Comparison of ENCODE assay signal across 19 cellular contexts in the genomic region with DNA sequence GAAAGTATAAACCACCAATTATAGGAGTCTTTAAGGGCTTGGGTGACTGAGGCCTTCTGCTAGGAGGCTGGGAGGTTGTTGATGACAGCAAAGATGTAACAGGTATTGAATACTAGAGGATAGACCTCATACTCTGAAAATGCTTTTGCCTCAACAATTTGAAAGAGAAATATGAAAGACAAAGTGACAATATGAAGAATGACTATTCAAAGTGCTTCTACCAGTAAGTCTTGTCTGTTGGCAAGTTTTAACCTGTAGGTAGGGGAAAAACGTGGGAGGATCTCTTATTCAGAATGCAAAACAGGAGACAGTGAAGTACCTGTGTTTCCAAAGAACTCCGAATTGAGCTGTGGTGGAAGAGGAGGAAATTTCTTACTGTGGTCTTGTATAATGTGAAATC. TPM values are rescaled to one million over a fixed set of nuclear protein-coding genes. Genes with fewer than 3 reads are reported as not detected.
A peak's percentile ranks its signal among the peaks of the same experiment; 100 is the strongest.
DNase-seq lines count a peak whose midpoint lies in the region; ATAC-seq, FAIRE-seq and TF ChIP-seq lines count a peak whose summit lies in the region.
"Had no signal": no experiment of that assay in that cellular context is flagged by ENCODE, and none has a peak within 500 bp of the region (broad histone marks: within the 10 kb centered on the region; RNA-seq: fewer than 3 reads in every experiment).

No MANE protein-coding gene starts in this region.

- H4K20me1 ChIP-seq in GM12878 (ENCODE audit: control insufficient read depth, insufficient read depth) = no peaks in the 10 kb centered on the region

- peak; percentile 49 to 63 for ATAC-seq in activated T-cell treated with anti-CD3 and anti-CD28 coated beads, Interleukin-2, amount 50 U/mL, for 72 hours (replicated peaks in 1 of 2)
- ATAC-seq in GM12878 = peak; percentile 43
- ATAC-seq in HG03159 (IDR thresholded peaks at IDR 0.05; ENCODE audit: unreplicated experiment) = no peak

- CTCF ChIA-PET in GM12878 (lab: Yijun Ruan, JAX) = interaction anchor here (0.6 to 1.9 kb wide), 6 partner anchors 15 to 368 kb away, joined by 3 to 6 read pairs (median 4); no protein-coding TSS in a partner anchor

- H3K27me3 ChIP-seq in GM12878 (replicated peaks in 1 of 2; ENCODE audit: control insufficient read depth in 2 of 2, insufficient read depth in 2 of 2, low read length in 1 of 2) = no peaks in the 10 kb centered on the region
- H3K27me3 ChIP-seq in skeletal muscle tissue (ENCODE audit: control insufficient read depth in 3 of 3, insufficient read depth in 3 of 3, low read length in 3 of 3) = no peaks in the 10 kb centered on the region
- H3K27me3 ChIP-seq: stomach, uterus had no signal

- FAIRE-seq in GM19239 (lab: Jason Lieb, UNC) (peak; percentile 14), GM12878 (lab: Jason Lieb, UNC) (no peak)

- in situ Hi-C loops in GM12878 (cut with MboI) = no loop called here

- H3K9me3 ChIP-seq in GM12878 (replicated peaks; ENCODE audit: control insufficient read depth, insufficient read depth, low read length) (no peaks in the 10 kb centered on the region), skeletal muscle tissue (ENCODE audit: control insufficient read depth in 3 of 3, low read length in 3 of 3) (no peaks in the 10 kb centered on the region)
- H3K9me3 ChIP-seq: stomach, uterus had no signal

- TSS peak; percentile 12 for BruUV-seq in GM12878 (replicated peaks; lab: Mats Ljungman, UMichigan)

- POLR2A ChIA-PET in GM12878 (lab: Charles Lee) = interaction anchor here (1.0 kb wide), 1 partner anchor 23 kb away, joined by 3 read pairs; no protein-coding TSS in a partner anchor

- no peak for TF ChIP-seq EP300 in GM12878 (IDR thresholded peaks at IDR 0.05; ENCODE audit: borderline replicate concordance in 1 of 2, control insufficient read depth in 1 of 2, low read depth in 2 of 2, low read length in 2 of 2)

- no peak overlapping the region for H3K9ac ChIP-seq in GM12878 (ENCODE audit: control insufficient read depth, insufficient read depth, low read length)
- no peak overlapping the region for H3K9ac ChIP-seq in skeletal muscle tissue (ENCODE audit: low read depth in 1 of 3, low read length in 3 of 3)
- H3K9ac ChIP-seq: KMS-11, parathyroid adenoma had no signal

- no peak overlapping the region for H2AFZ ChIP-seq in GM12878 (ENCODE audit: control insufficient read depth, low read depth, low read length)
- H2AFZ ChIP-seq: parathyroid adenoma had no signal

- peak overlapping the region; percentile 35 to 62 for H3K4me3 Mint-ChIP-seq in activated T-cell treated with anti-CD3 and anti-CD28 coated beads, Interleukin-2, amount 50 U/mL, for 72 hours

- no peak for TF ChIP-seq CTCF in GM12878 (IDR thresholded peaks at IDR 0.05 in 2 of 3, conservative IDR thresholded peaks at IDR 0.05 in 1 of 3; ENCODE audit: control insufficient read depth in 2 of 3, extremely low read depth in 1 of 3, insufficient read depth in 1 of 3, low read depth in 3 of 3, low read length in 3 of 3)

- H3K4me1 ChIP-seq in GM12878 (ENCODE audit: control insufficient read depth, insufficient read depth, low read length) (peaks cover 6% of the 10 kb centered on the region; the same call in 1 of the 2 replicates), skeletal muscle tissue (ENCODE audit: control insufficient read depth in 3 of 3, insufficient read depth in 3 of 3, low read length in 3 of 3) (peaks cover 47 to 63% (median 56%) of the 10 kb centered on the region in 3 donors)

- DNase-seq in activated T-cell treated with anti-CD3 and anti-CD28 coated beads, Interleukin-2, amount 50 U/mL, for 72 hours = no peak
- DNase-seq in activated T-cell treated with anti-CD3 and anti-CD28 coated beads for 4 hours (no peak), GM19239 (ENCODE audit: insufficient read length, low spot score) (no peak), GM12878 (ENCODE audit: low read depth, low spot score) (no peak), erythroblast (lab: John Stamatoyannopoulos, UW) (no peak), NCI-H2196 treated with DMSO at 0.1 percent for 48 hours (lab: John Stamatoyannopoulos, UW; ENCODE audit: unreplicated experiment) (no peak)
- DNase-seq: activated CD4-positive, alpha-beta T cell treated with anti-CD3 and anti-CD28 coated beads, Interleukin-2, amount 50 U/mL, for 1 hour; Calu3; GDM1; NCI-H1105 treated with DMSO at 0.1 percent for 48 hours; NCI-H226; SHP77 treated with DMSO at 0.1 percent for 48 hours; stomach; T-helper 9 cell; uterus had no signal

- no peak overlapping the region for H3K4me3 ChIP-seq in GM12878
- H3K4me3 ChIP-seq in skeletal muscle tissue (ENCODE audit: low read length in 3 of 3) = no peak overlapping the region
- H3K4me3 ChIP-seq: stomach, uterus had no signal

- TF ChIP-seq POLR2A in GM12878 (IDR thresholded peaks at IDR 0.05; ENCODE audit: low read depth, low read length) = no peak
- TF ChIP-seq POLR2A in erythroblast (IDR thresholded peaks at IDR 0.05; ENCODE audit: low read length) = no peak

- H3K4me2 ChIP-seq in GM12878 (ENCODE audit: control insufficient read depth, insufficient read depth) = 0 out of 2 replicates have a peak overlapping the region, but pooled peaks have one; percentile 11
- H3K4me2 ChIP-seq: KMS-11 had no signal

- SMC1A ChIA-PET in GM12878 (lab: Charles Lee; ENCODE audit: uncharacterized antibody, unreplicated experiment) = interaction anchor here (0.7 to 3.0 kb wide), 10 partner anchors 10 to 57 kb away, joined by 3 to 16 read pairs (median 4); no protein-coding TSS in a partner anchor

- H3K79me2 ChIP-seq in GM12878 (ENCODE audit: control insufficient read depth, insufficient read depth, low read length) = peaks cover 37% of the 10 kb centered on the region

- TF ChIP-seq RAD21 in GM12878 (IDR thresholded peaks at IDR 0.05; ENCODE audit: insufficient read depth, low read depth, low read length) = no peak

- intact Hi-C loops in GM12878 (cut with micrococcal nuclease; ENCODE audit: unreplicated experiment) = no loop called here

- H3K27me3 Mint-ChIP-seq in activated T-cell treated with anti-CD3 and anti-CD28 coated beads, Interleukin-2, amount 50 U/mL, for 72 hours (ENCODE audit: low read depth) = no peaks in the 10 kb centered on the region

- RAD21 ChIA-PET in GM12878 (lab: Charles Lee; ENCODE audit: unreplicated experiment) = interaction anchor here (0.6 to 0.8 kb wide), 3 partner anchors 52 to 125 kb away, joined by 3 to 5 read pairs (median 3); no protein-coding TSS in a partner anchor

- no peaks in the 10 kb centered on the region for H3K9me3 Mint-ChIP-seq in activated T-cell treated with anti-CD3 and anti-CD28 coated beads, Interleukin-2, amount 50 U/mL, for 72 hours

- H3K36me3 ChIP-seq in GM12878 (ENCODE audit: control insufficient read depth in 2 of 2, insufficient read depth in 2 of 2, low read length in 1 of 2) (no peaks in the 10 kb centered on the region), skeletal muscle tissue (ENCODE audit: control insufficient read depth in 3 of 3, insufficient read depth in 3 of 3, low read length in 3 of 3) (no peaks in the 10 kb centered on the region)
- H3K36me3 ChIP-seq: stomach, uterus had no signal

- peak overlapping the region; percentile 78 for H3K27ac Mint-ChIP-seq in activated T-cell treated with anti-CD3 and anti-CD28 coated beads, Interleukin-2, amount 50 U/mL, for 72 hours

- peaks cover 85% of the 10 kb centered on the region for H3K4me1 Mint-ChIP-seq in activated T-cell treated with anti-CD3 and anti-CD28 coated beads, Interleukin-2, amount 50 U/mL, for 72 hours (ENCODE audit: low read depth)

- H3K27ac ChIP-seq in GM12878 (ENCODE audit: control insufficient read depth, insufficient read depth) (0 out of 2 replicates have a peak overlapping the region, but pooled peaks have one; percentile 15), skeletal muscle tissue (ENCODE audit: low read depth, low read length) (peak overlapping the region; percentile 62)
- H3K27ac ChIP-seq: KMS-11, parathyroid adenoma, stomach, uterus had no signal

- 3% methylated on average over 2 of the region's 2 CpGs for WGBS in GM12878 (ENCODE audit: insufficient coverage, insufficient replicate concordance, low lambda C conversion rate, missing lambda C conversion rate)

- peaks cover 0 to 5% of the 10 kb centered on the region in 2 donors for H3K36me3 Mint-ChIP-seq in activated T-cell treated with anti-CD3 and anti-CD28 coated beads, Interleukin-2, amount 50 U/mL, for 72 hours (ENCODE audit: insufficient read depth in 2 of 2)

RNA-seq across cellular contexts. Expression of gene GBF1, which starts 38.2 kb away (rescaled TPM):
- 10 to 100 TPM; 44.2 to 47.6 TPM for total RNA-seq in activated T-cell treated with anti-CD3 and anti-CD28 coated beads, Interleukin-2, amount 50 U/mL, for 72 hours
- 47.9 and 50.1 TPM in 2 replicates for total RNA-seq in GM12878 (2013; cell fraction: nucleolus; rRNA removed)
- total RNA-seq in GM12878 (2014; rRNA removed) (21.4 and 23.0 TPM in 2 replicates), GM12878 (2014; rRNA removed; fragmentation: Illumina TruSeq; extraction: Trizol) (13.3 and 13.8 TPM in 2 replicates), GM12878 (2021) (38.8 and 42.0 TPM in 2 replicates), skeletal muscle tissue (17.7 TPM)
- 23.0 TPM for polyA plus RNA-seq in GM12878 (2011; ENCODE audit: low read depth)
- polyA plus RNA-seq in GM12878 (2011; rRNA removed) (6.5 and 20.7 TPM in 2 replicates), GM12878 (2014; fragmentation: Illumina TruSeq; extraction: Trizol) (25.5 and 30.4 TPM in 2 replicates), GM12878 (2014; fragmentation: Nextera tagmentation; extraction: Ambion mirVana) (1 to 10 TPM in 1 of 2 experiments, under 1 TPM in 1; 0.82 to 1.2 TPM), GM12878 (2014; rRNA removed) (19.6 and 24.3 TPM in 2 replicates), GM12878 (2016; fragmentation: Nextera tagmentation; extraction: Ambion mirVana) (10 to 100 TPM; 29.5 to 35.6 TPM)
- 15.0 and 20.8 TPM in 2 replicates for polyA plus RNA-seq in GM12878 (2011; cell fraction: cytosol; rRNA removed)
- 46.7 and 52.1 TPM in 2 replicates for polyA plus RNA-seq in GM12878 (2011; cell fraction: nucleus; rRNA removed)
- polyA plus RNA-seq in GM12878 (2012) = 29.0 and 31.0 TPM in 2 replicates
- 30.3 and 46.3 TPM in 2 replicates for polyA minus RNA-seq in GM12878 (2011; rRNA and poly(A)+ RNA removed)
- 16.7 and 19.4 TPM in 2 replicates for polyA minus RNA-seq in GM12878 (2011; cell fraction: cytosol; rRNA and poly(A)+ RNA removed)
- 38.2 and 44.3 TPM in 2 replicates for polyA minus RNA-seq in GM12878 (2011; cell fraction: nucleus; rRNA and poly(A)+ RNA removed)

RNA-seq across cellular contexts. Expression of gene PITX3, which starts 42.2 kb away (rescaled TPM):
- total RNA-seq in activated T-cell treated with anti-CD3 and anti-CD28 coated beads, Interleukin-2, amount 50 U/mL, for 72 hours = under 1 TPM; 0.24 to 0.28 TPM
- total RNA-seq in GM12878 (2013; cell fraction: nucleolus; rRNA removed) = not detected in 2 replicates
- not detected in 2 replicates for total RNA-seq in GM12878 (2014; rRNA removed)
- total RNA-seq in GM12878 (2014; rRNA removed; fragmentation: Illumina TruSeq; extraction: Trizol) = not detected in 2 replicates
- total RNA-seq in GM12878 (2021) = not detected in 2 replicates
- not detected for polyA plus RNA-seq in GM12878 (2011; ENCODE audit: low read depth)
- not detected in 2 replicates for polyA plus RNA-seq in GM12878 (2011; rRNA removed)
- polyA plus RNA-seq in GM12878 (2011; cell fraction: cytosol; rRNA removed) = not detected in 2 replicates
- not detected in 2 replicates for polyA plus RNA-seq in GM12878 (2011; cell fraction: nucleus; rRNA removed)
- polyA plus RNA-seq in GM12878 (2012) = not detected in 2 replicates
- not detected in 2 replicates for polyA plus RNA-seq in GM12878 (2014; fragmentation: Illumina TruSeq; extraction: Trizol)
- polyA plus RNA-seq in GM12878 (2014; fragmentation: Nextera tagmentation; extraction: Ambion mirVana) = not detected
- polyA plus RNA-seq in GM12878 (2014; rRNA removed) = not detected in 2 replicates
- polyA plus RNA-seq in GM12878 (2016; fragmentation: Nextera tagmentation; extraction: Ambion mirVana) = not detected
- not detected in 2 replicates for polyA minus RNA-seq in GM12878 (2011; rRNA and poly(A)+ RNA removed)
- not detected in 2 replicates for polyA minus RNA-seq in GM12878 (2011; cell fraction: cytosol; rRNA and poly(A)+ RNA removed)
- polyA minus RNA-seq in GM12878 (2011; cell fraction: nucleus; rRNA and poly(A)+ RNA removed) = not detected in 2 replicates
- total RNA-seq in skeletal muscle tissue = 4.2 TPM
- total RNA-seq: Calu3, stomach, uterus had no signal
- polyA plus RNA-seq: stomach had no signal

RNA-seq across cellular contexts. Expression of gene ELOVL3, which starts 57.4 kb away (rescaled TPM):
- total RNA-seq in activated T-cell treated with anti-CD3 and anti-CD28 coated beads, Interleukin-2, amount 50 U/mL, for 72 hours = under 1 TPM in 1 of 2 donors, not detected in 1; 0.24 TPM
- total RNA-seq in GM12878 (2013; cell fraction: nucleolus; rRNA removed) = not detected in 2 replicates
- total RNA-seq in GM12878 (2014; rRNA removed) (0.11 TPM in 1 of 2 replicates, not detected in the other), GM12878 (2014; rRNA removed; fragmentation: Illumina TruSeq; extraction: Trizol) (not detected in 2 replicates), GM12878 (2021) (not detected in 2 replicates), skeletal muscle tissue (not detected)
- polyA plus RNA-seq in GM12878 (2011; ENCODE audit: low read depth) = not detected
- polyA plus RNA-seq in GM12878 (2011; rRNA removed) (0.09 and 0.10 TPM in 2 replicates), GM12878 (2014; fragmentation: Illumina TruSeq; extraction: Trizol) (not detected in 2 replicates), GM12878 (2014; fragmentation: Nextera tagmentation; extraction: Ambion mirVana) (not detected), GM12878 (2014; rRNA removed) (0.09 TPM in 1 of 2 replicates, not detected in the other), GM12878 (2016; fragmentation: Nextera tagmentation; extraction: Ambion mirVana) (under 1 TPM in 1 of 2 experiments, not detected in 1; 0.18 TPM)
- 0.08 and 0.09 TPM in 2 replicates for polyA plus RNA-seq in GM12878 (2011; cell fraction: cytosol; rRNA removed)
- 0.07 TPM in 1 of 2 replicates, not detected in the other for polyA plus RNA-seq in GM12878 (2011; cell fraction: nucleus; rRNA removed)
- polyA plus RNA-seq in GM12878 (2012) = 0.08 TPM in 1 of 2 replicates, not detected in the other
- not detected in 2 replicates for polyA minus RNA-seq in GM12878 (2011; rRNA and poly(A)+ RNA removed)
- not detected in 2 replicates for polyA minus RNA-seq in GM12878 (2011; cell fraction: cytosol; rRNA and poly(A)+ RNA removed)
- not detected in 2 replicates for polyA minus RNA-seq in GM12878 (2011; cell fraction: nucleus; rRNA and poly(A)+ RNA removed)
- total RNA-seq: stomach had no signal
